17 cellular contexts compared by ENCODE assay signal in the genomic region with DNA sequence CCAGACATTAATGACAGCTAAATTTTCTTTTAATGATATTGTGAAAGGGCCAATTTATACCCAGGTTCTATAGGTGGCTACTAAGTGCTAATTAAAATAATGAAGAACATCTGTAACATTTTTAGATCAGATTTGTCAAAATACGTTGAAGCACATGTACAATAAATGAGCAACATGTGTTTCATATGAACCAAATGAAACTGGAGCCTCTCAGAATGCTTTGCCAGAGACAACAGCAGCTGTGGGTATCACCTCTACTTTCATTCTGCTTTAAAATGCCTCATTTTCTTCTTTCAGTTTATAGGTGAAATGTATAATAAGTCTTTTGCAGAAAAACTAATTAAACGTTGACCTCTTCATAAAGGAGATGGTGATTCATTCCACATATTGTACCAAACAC. TPM values are rescaled to one million over a fixed set of nuclear protein-coding genes. Genes with fewer than 3 reads are reported as not detected.
DNase-seq lines count a peak whose midpoint lies in the region; ATAC-seq, FAIRE-seq and TF ChIP-seq lines count a peak whose summit lies in the region.
"Had no signal": no experiment of that assay in that cellular context is flagged by ENCODE, and none has a peak within 500 bp of the region (broad histone marks: within the 10 kb centered on the region; RNA-seq: fewer than 3 reads in every experiment).

No MANE protein-coding gene starts in this region.

- H3K4me3 ChIP-seq in adipocyte (ENCODE audit: low read length) = no peak overlapping the region
- no peak overlapping the region for H3K4me3 ChIP-seq in neural progenitor cell
- H3K4me3 ChIP-seq: dorsolateral prefrontal cortex had no signal

- no peak overlapping the region for H2AFZ ChIP-seq in neural progenitor cell (replicated peaks)
- H2AFZ ChIP-seq: parathyroid adenoma had no signal

- no peak for TF ChIP-seq POLR2A in GM12892 (IDR thresholded peaks at IDR 0.05; ENCODE audit: low read depth, low read length)

- no peaks in the 10 kb centered on the region for H3K36me3 Mint-ChIP-seq in neural progenitor cell

- H3K36me3 ChIP-seq in adipocyte (ENCODE audit: control insufficient read depth, insufficient read depth, low read length, severe bottlenecking) (no peaks in the 10 kb centered on the region), neural progenitor cell (no peaks in the 10 kb centered on the region)

- H3K9me3 Mint-ChIP-seq in neural progenitor cell = no peaks in the 10 kb centered on the region

- no peaks in the 10 kb centered on the region for H3K4me1 ChIP-seq in adipocyte (ENCODE audit: control insufficient read depth, insufficient read depth, low read length)
- H3K4me1 ChIP-seq in neural progenitor cell = no peaks in the 10 kb centered on the region
- H3K4me1 ChIP-seq: parathyroid adenoma had no signal

- no peaks in the 10 kb centered on the region for H3K27me3 Mint-ChIP-seq in neural progenitor cell (ENCODE audit: insufficient read depth, low read depth)

- H3K79me2 ChIP-seq in neural progenitor cell (ENCODE audit: low read depth) = no peaks in the 10 kb centered on the region
- H3K79me2 ChIP-seq: parathyroid adenoma had no signal

- no peak for FAIRE-seq in GM12892 (lab: Jason Lieb, UNC)

- no peaks in the 10 kb centered on the region for H3K4me1 Mint-ChIP-seq in neural progenitor cell

- no peak overlapping the region for H3K27ac ChIP-seq in neural progenitor cell
- H3K27ac ChIP-seq: dorsolateral prefrontal cortex, parathyroid adenoma had no signal

- no peak overlapping the region for H3K9ac ChIP-seq in adipocyte (ENCODE audit: low read length)
- no peak overlapping the region for H3K9ac ChIP-seq in neural progenitor cell
- H3K9ac ChIP-seq: parathyroid adenoma had no signal

- peak; percentile 94 for ATAC-seq in GM18502 (IDR thresholded peaks at IDR 0.05; ENCODE audit: poor library complexity, unreplicated experiment)
- ATAC-seq in GM21367 (IDR thresholded peaks at IDR 0.05; ENCODE audit: unreplicated experiment) = peak; percentile 67
- peak; percentile 84 for ATAC-seq in HG02973 (IDR thresholded peaks at IDR 0.05; ENCODE audit: unreplicated experiment)

- TF ChIP-seq CTCF in neural progenitor cell (IDR thresholded peaks at IDR 0.05) = no peak

- H4K20me1 ChIP-seq in neural progenitor cell (ENCODE audit: low read depth) = no peaks in the 10 kb centered on the region

- no peaks in the 10 kb centered on the region for H3F3A ChIP-seq in neural progenitor cell (ENCODE audit: low read depth)

- H3K27ac Mint-ChIP-seq in neural progenitor cell = no peak overlapping the region

- H3K4me2 ChIP-seq in neural progenitor cell = no peak overlapping the region

- no peak overlapping the region for H3K4me3 Mint-ChIP-seq in neural progenitor cell

- no peaks in the 10 kb centered on the region for H3K27me3 ChIP-seq in adipocyte (replicated peaks; ENCODE audit: control insufficient read depth, insufficient read depth, low read length)
- no peaks in the 10 kb centered on the region for H3K27me3 ChIP-seq in neural progenitor cell

- H3K9me3 ChIP-seq in adipocyte (ENCODE audit: control insufficient read depth, low read length) = no peaks in the 10 kb centered on the region
- H3K9me3 ChIP-seq in neural progenitor cell (ENCODE audit: low read depth) = no peaks in the 10 kb centered on the region

- peak; percentile 53 for DNase-seq in adipocyte (ENCODE audit: low read depth)
- DNase-seq in neural progenitor cell (ENCODE audit: low spot score) = no peak
- DNase-seq in GM12892 (ENCODE audit: insufficient read length) = no peak
- no peak for DNase-seq in germinal center (ENCODE audit: low spot score)
- no peak for DNase-seq in activated CD8-positive, alpha-beta memory T cell treated with anti-CD3 and anti-CD28 coated beads for 24 hours
- DNase-seq: activated CD4-positive, CD25-positive, alpha-beta regulatory T cell treated with anti-CD3 and anti-CD28 coated beads, Interleukin-2, amount 50 U/mL, for 72 hours; activated T-cell treated with anti-CD3 and anti-CD28 coated beads, Interleukin-2, amount 50 U/mL, for 48 hours; aorta; dorsolateral prefrontal cortex; mesenchymal stem cell; NCI-H187 had no signal

RNA-seq across cellular contexts. Expression of a gene that starts 26.1 kb away (rescaled TPM):
- 0.43 and 0.97 TPM in 2 replicates for total RNA-seq in neural progenitor cell (ENCODE audit: low replicate concordance)
- polyA plus RNA-seq in GM12892 (2012; ENCODE audit: missing spikeins) = not detected
- total RNA-seq: aorta, OCI-LY7 had no signal
- polyA plus RNA-seq: aorta, urinary bladder had no signal

RNA-seq across cellular contexts. Expression of a gene that starts 35.4 kb away (rescaled TPM):
- total RNA-seq in neural progenitor cell (ENCODE audit: low replicate concordance) = not detected in 2 replicates
- not detected for polyA plus RNA-seq in GM12892 (2012; ENCODE audit: missing spikeins)
- total RNA-seq: aorta, dorsolateral prefrontal cortex, OCI-LY7 had no signal
- polyA plus RNA-seq: aorta, urinary bladder had no signal
